In the genomic region with DNA sequence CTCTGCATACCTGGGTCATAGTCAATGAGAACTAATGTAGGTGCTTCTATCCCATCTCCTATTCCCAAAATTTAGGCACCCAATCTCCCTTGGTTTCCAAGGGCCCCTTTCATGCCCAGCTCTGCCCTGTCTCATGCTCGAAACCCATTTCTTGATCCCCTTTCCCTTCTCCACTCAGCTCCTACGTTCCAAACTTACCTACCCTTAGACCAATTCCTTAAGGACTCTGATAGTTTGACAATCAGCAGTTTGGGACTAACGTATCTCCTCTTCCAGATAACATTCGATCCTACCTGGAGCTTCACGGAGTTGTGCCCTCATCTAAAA, we compare ENCODE assay signal across 1 cellular context.
TF ChIP-seq lines count a peak whose summit lies in the region.

No MANE protein-coding gene starts in this region.

TF ChIP-seq in HepG2, 621 proteins besides CTCF, POLR2A, EP300 and RAD21 (continued from another document):
- TF ChIP-seq, protein P1, sequence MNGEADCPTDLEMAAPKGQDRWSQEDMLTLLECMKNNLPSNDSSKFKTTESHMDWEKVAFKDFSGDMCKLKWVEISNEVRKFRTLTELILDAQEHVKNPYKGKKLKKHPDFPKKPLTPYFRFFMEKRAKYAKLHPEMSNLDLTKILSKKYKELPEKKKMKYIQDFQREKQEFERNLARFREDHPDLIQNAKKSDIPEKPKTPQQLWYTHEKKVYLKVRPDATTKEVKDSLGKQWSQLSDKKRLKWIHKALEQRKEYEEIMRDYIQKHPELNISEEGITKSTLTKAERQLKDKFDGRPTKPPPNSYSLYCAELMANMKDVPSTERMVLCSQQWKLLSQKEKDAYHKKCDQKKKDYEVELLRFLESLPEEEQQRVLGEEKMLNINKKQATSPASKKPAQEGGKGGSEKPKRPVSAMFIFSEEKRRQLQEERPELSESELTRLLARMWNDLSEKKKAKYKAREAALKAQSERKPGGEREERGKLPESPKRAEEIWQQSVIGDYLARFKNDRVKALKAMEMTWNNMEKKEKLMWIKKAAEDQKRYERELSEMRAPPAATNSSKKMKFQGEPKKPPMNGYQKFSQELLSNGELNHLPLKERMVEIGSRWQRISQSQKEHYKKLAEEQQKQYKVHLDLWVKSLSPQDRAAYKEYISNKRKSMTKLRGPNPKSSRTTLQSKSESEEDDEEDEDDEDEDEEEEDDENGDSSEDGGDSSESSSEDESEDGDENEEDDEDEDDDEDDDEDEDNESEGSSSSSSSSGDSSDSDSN (CRISPR knock-in tag; IDR thresholded peaks at IDR 0.05) = 0 out of 2 replicates have a peak, but pooled peaks have one; percentile 24
- TF ChIP-seq ATF7 (IDR thresholded peaks at IDR 0.05) (no peak), ATF7 (CRISPR knock-in tag; IDR thresholded peaks at IDR 0.05) (no peak), MTA1 (CRISPR knock-in tag; IDR thresholded peaks at IDR 0.05; ENCODE audit: borderline replicate concordance) (no peak), ZNF615 (CRISPR knock-in tag; IDR thresholded peaks at IDR 0.05; ENCODE audit: borderline replicate concordance) (no peak), ZNF484 (CRISPR knock-in tag; IDR thresholded peaks at IDR 0.05; ENCODE audit: borderline replicate concordance, low read depth) (no peak), ZNF564 (CRISPR knock-in tag; IDR thresholded peaks at IDR 0.05) (no peak), MEF2D (CRISPR knock-in tag; IDR thresholded peaks at IDR 0.05) (no peak)
- TF ChIP-seq, protein P2, sequence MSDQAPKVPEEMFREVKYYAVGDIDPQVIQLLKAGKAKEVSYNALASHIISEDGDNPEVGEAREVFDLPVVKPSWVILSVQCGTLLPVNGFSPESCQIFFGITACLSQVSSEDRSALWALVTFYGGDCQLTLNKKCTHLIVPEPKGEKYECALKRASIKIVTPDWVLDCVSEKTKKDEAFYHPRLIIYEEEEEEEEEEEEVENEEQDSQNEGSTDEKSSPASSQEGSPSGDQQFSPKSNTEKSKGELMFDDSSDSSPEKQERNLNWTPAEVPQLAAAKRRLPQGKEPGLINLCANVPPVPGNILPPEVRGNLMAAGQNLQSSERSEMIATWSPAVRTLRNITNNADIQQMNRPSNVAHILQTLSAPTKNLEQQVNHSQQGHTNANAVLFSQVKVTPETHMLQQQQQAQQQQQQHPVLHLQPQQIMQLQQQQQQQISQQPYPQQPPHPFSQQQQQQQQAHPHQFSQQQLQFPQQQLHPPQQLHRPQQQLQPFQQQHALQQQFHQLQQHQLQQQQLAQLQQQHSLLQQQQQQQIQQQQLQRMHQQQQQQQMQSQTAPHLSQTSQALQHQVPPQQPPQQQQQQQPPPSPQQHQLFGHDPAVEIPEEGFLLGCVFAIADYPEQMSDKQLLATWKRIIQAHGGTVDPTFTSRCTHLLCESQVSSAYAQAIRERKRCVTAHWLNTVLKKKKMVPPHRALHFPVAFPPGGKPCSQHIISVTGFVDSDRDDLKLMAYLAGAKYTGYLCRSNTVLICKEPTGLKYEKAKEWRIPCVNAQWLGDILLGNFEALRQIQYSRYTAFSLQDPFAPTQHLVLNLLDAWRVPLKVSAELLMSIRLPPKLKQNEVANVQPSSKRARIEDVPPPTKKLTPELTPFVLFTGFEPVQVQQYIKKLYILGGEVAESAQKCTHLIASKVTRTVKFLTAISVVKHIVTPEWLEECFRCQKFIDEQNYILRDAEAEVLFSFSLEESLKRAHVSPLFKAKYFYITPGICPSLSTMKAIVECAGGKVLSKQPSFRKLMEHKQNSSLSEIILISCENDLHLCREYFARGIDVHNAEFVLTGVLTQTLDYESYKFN (CRISPR knock-in tag; conservative IDR thresholded peaks at IDR 0.05) = 0 out of 2 replicates have a peak, but pooled peaks have one; percentile 6
